1 cellular context compared by ENCODE assay signal in genomic region chr9:87223397-87224246, GRCh38.
TF ChIP-seq lines count a peak whose summit lies in the region.

No MANE protein-coding gene starts in this region.

TF ChIP-seq in HepG2, 621 proteins besides CTCF, POLR2A, EP300 and RAD21 (continued from another document):
- TF ChIP-seq, protein P1, sequence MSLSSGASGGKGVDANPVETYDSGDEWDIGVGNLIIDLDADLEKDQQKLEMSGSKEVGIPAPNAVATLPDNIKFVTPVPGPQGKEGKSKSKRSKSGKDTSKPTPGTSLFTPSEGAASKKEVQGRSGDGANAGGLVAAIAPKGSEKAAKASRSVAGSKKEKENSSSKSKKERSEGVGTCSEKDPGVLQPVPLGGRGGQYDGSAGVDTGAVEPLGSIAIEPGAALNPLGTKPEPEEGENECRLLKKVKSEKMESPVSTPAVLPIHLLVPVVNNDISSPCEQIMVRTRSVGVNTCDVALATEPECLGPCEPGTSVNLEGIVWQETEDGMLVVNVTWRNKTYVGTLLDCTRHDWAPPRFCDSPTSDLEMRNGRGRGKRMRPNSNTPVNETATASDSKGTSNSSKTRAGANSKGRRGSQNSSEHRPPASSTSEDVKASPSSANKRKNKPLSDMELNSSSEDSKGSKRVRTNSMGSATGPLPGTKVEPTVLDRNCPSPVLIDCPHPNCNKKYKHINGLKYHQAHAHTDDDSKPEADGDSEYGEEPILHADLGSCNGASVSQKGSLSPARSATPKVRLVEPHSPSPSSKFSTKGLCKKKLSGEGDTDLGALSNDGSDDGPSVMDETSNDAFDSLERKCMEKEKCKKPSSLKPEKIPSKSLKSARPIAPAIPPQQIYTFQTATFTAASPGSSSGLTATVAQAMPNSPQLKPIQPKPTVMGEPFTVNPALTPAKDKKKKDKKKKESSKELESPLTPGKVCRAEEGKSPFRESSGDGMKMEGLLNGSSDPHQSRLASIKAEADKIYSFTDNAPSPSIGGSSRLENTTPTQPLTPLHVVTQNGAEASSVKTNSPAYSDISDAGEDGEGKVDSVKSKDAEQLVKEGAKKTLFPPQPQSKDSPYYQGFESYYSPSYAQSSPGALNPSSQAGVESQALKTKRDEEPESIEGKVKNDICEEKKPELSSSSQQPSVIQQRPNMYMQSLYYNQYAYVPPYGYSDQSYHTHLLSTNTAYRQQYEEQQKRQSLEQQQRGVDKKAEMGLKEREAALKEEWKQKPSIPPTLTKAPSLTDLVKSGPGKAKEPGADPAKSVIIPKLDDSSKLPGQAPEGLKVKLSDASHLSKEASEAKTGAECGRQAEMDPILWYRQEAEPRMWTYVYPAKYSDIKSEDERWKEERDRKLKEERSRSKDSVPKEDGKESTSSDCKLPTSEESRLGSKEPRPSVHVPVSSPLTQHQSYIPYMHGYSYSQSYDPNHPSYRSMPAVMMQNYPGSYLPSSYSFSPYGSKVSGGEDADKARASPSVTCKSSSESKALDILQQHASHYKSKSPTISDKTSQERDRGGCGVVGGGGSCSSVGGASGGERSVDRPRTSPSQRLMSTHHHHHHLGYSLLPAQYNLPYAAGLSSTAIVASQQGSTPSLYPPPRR (CRISPR knock-in tag; IDR thresholded peaks at IDR 0.05; ENCODE audit: borderline replicate concordance): no peak
- TF ChIP-seq CREB1 (IDR thresholded peaks at IDR 0.05): peak; percentile 69
- no peak for TF ChIP-seq CREB1 (CRISPR knock-in tag; IDR thresholded peaks at IDR 0.05)
- TF ChIP-seq, protein P2, sequence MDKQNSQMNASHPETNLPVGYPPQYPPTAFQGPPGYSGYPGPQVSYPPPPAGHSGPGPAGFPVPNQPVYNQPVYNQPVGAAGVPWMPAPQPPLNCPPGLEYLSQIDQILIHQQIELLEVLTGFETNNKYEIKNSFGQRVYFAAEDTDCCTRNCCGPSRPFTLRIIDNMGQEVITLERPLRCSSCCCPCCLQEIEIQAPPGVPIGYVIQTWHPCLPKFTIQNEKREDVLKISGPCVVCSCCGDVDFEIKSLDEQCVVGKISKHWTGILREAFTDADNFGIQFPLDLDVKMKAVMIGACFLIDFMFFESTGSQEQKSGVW (CRISPR knock-in tag; IDR thresholded peaks at IDR 0.05; ENCODE audit: borderline replicate concordance): no peak
